ENCODE assay signal across 8 cellular contexts in genomic region chr2:215664847-215665525, GRCh38.
DNase-seq lines count a peak whose midpoint lies in the region; ATAC-seq and TF ChIP-seq lines count a peak whose summit lies in the region.

No MANE protein-coding gene starts in this region.

- peaks cover 9% of the 10 kb centered on the region for H3K27me3 Mint-ChIP-seq in activated T-cell treated with anti-CD3 and anti-CD28 coated beads, Interleukin-2, amount 50 U/mL, for 24 hours

- H3K27ac Mint-ChIP-seq in activated T-cell treated with anti-CD3 and anti-CD28 coated beads, Interleukin-2, amount 50 U/mL, for 24 hours = no peak overlapping the region

- peak; percentile 64 for ATAC-seq in GM21723 (IDR thresholded peaks at IDR 0.05; ENCODE audit: unreplicated experiment)

- no peaks in the 10 kb centered on the region for H3K36me3 Mint-ChIP-seq in activated T-cell treated with anti-CD3 and anti-CD28 coated beads, Interleukin-2, amount 50 U/mL, for 24 hours (ENCODE audit: low read depth)

- H3K79me2 ChIP-seq in MM.1S (ENCODE audit: low read length) = no peaks in the 10 kb centered on the region

- H3F3A ChIP-seq in MM.1S (ENCODE audit: insufficient read depth, low read length) = no peaks in the 10 kb centered on the region

- WGBS in ovary, 3 donors = 70 to 83% (median 73%) methylated on average over 3 of the region's 3 CpGs

- no peak overlapping the region for H3K9ac ChIP-seq in MM.1S (ENCODE audit: low read length)

- TF ChIP-seq POLR2A in ovary (IDR thresholded peaks at IDR 0.05) = no peak

- peak; percentile 91 for DNase-seq in Daoy (ENCODE audit: low read depth)
- peak; percentile 81 to 95 for DNase-seq in NOMO-1 (lab: John Stamatoyannopoulos, UW; ENCODE audit: unreplicated experiment in 2 of 2)
- DNase-seq in fibroblast of peridontal ligament (ENCODE audit: extremely low read depth) = peak; percentile 85
- DNase-seq in MM.1S = no peak
- DNase-seq in activated T-cell treated with anti-CD3 and anti-CD28 coated beads, Interleukin-2, amount 50 U/mL, for 24 hours = no peak
- DNase-seq in cerebellar nuclear complex (lab: John Stamatoyannopoulos, UW) = no peak
- no peak for DNase-seq in ovary

- no peak overlapping the region for H2AFZ ChIP-seq in MM.1S (ENCODE audit: low read length)

- H3K4me2 ChIP-seq in MM.1S (ENCODE audit: low read depth, low read length) = no peak overlapping the region

- H3K4me1 Mint-ChIP-seq in activated T-cell treated with anti-CD3 and anti-CD28 coated beads, Interleukin-2, amount 50 U/mL, for 24 hours (ENCODE audit: low read depth) = peaks cover 7% of the 10 kb centered on the region

- no peaks in the 10 kb centered on the region for H3K9me2 ChIP-seq in MM.1S (replicated peaks; ENCODE audit: insufficient read depth, low read length)

- H3K27ac ChIP-seq in MM.1S (ENCODE audit: low read length) = no peak overlapping the region
- H3K27ac ChIP-seq in ovary = no peak overlapping the region

- TF ChIP-seq EP300 in ovary (IDR thresholded peaks at IDR 0.05) = no peak

- H3K4me3 Mint-ChIP-seq in activated T-cell treated with anti-CD3 and anti-CD28 coated beads, Interleukin-2, amount 50 U/mL, for 24 hours = no peak overlapping the region

- H3K27me3 ChIP-seq in MM.1S (replicated peaks; ENCODE audit: insufficient read depth, low read length) = no peaks in the 10 kb centered on the region
- no peaks in the 10 kb centered on the region for H3K27me3 ChIP-seq in ovary

- no peaks in the 10 kb centered on the region for H3K9me3 Mint-ChIP-seq in activated T-cell treated with anti-CD3 and anti-CD28 coated beads, Interleukin-2, amount 50 U/mL, for 24 hours

- H3K36me3 ChIP-seq in MM.1S (replicated peaks; ENCODE audit: insufficient read depth, low read length) = no peaks in the 10 kb centered on the region
- H3K36me3 ChIP-seq in ovary = no peaks in the 10 kb centered on the region

- no peaks in the 10 kb centered on the region for H4K20me1 ChIP-seq in MM.1S (ENCODE audit: insufficient read depth, low read length)

- H3K4me3 ChIP-seq in MM.1S (ENCODE audit: low read length) (no peak overlapping the region), ovary (no peak overlapping the region)

- intact Hi-C loops in ovary (cut with DNase I) = no loop called here

- TF ChIP-seq CTCF in MM.1S (IDR thresholded peaks at IDR 0.05; ENCODE audit: low read length) = no peak
- TF ChIP-seq CTCF in ovary (IDR thresholded peaks at IDR 0.05) = no peak

- H3K4me1 ChIP-seq in MM.1S (ENCODE audit: low read length) (no peaks in the 10 kb centered on the region), ovary (ENCODE audit: insufficient read depth) (peaks cover 11% of the 10 kb centered on the region)

- H3K9me3 ChIP-seq in MM.1S (replicated peaks; ENCODE audit: insufficient read depth, low read length) (no peaks in the 10 kb centered on the region), ovary (no peaks in the 10 kb centered on the region)

Comparison
In these comparisons a context has a peak if more than half of its experiments do, and no peak if none do; other contexts are left out.
1. DNase-seq: peak in Daoy (single experiment), NOMO-1 (2 of 2) and fibroblast of peridontal ligament (single experiment); none in MM.1S (single experiment), activated T-cell treated with anti-CD3 and anti-CD28 coated beads, Interleukin-2, amount 50 U/mL, for 24 hours (single experiment), cerebellar nuclear complex (0 of 2) and ovary (0 of 5).